ENCODE assay signal across 22 cellular contexts in the genomic region with DNA sequence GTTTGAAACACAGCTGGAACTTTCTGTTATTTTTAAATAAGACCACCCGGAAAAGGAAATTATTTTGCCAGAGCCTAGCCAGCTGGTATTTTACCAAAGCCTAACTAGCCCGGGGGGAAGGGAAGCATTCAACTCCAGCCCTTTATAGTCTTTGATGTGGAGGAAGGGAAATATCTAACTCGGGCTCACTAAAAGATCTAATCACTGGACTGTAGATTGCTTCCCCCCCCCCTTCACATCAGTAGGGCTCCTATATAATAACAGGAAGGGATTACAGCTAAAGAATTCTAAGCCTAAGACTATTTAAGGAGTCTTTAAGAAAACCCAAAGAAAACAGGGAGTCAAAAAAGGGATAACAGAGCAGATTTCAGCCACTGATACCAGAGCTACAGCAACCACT.
DNase-seq lines count a peak whose midpoint lies in the region; ATAC-seq and TF ChIP-seq lines count a peak whose summit lies in the region.
"Had no signal": no experiment of that assay in that cellular context is flagged by ENCODE, and none has a peak within 500 bp of the region (broad histone marks: within the 10 kb centered on the region; RNA-seq: fewer than 3 reads in every experiment).

No MANE protein-coding gene starts in this region.

- 78% methylated on average over 2 of the region's 3 CpGs for WGBS in HUES64
- 63% methylated on average over 1 of the region's 3 CpGs; no CpG with 5 or more reads in 1 of the 2 experiments for WGBS in mesodermal cell (ENCODE audit: insufficient coverage in 2 of 2), 2 experiments
- 1 to 8% (median 1%) methylated on average over 3 of the region's 3 CpGs for WGBS in ovary, 3 donors

- H3K27ac ChIP-seq in A673 (ENCODE audit: low read depth, low read length, poor library complexity, severe bottlenecking) (peak overlapping the region; percentile 97), HUES64 (ENCODE audit: low read depth, low read length) (peak overlapping the region; percentile 19; the same call in 1 of the 2 replicates), mesodermal cell (ENCODE audit: low read depth, low read length, severe bottlenecking) (peak overlapping the region; percentile 84), ovary (no peak overlapping the region)
- H3K27ac ChIP-seq: 22Rv1 had no signal

- CTCF ChIA-PET in A673 (lab: Charles Lee): interaction anchor here (0.6 kb wide), 1 partner anchor 397 kb away, joined by 4 read pairs; no protein-coding TSS in a partner anchor

- no peak for TF ChIP-seq POLR2A in ovary (IDR thresholded peaks at IDR 0.05)

- H3K9me3 ChIP-seq in A673 (ENCODE audit: low read depth, low read length, poor library complexity, severe bottlenecking) (peaks cover 14% of the 10 kb centered on the region), HUES64 (ENCODE audit: insufficient read depth, low read depth, low read length) (peaks cover 3% of the 10 kb centered on the region; the same call in 1 of the 2 replicates), mesodermal cell (ENCODE audit: control insufficient read depth, low read length) (no peaks in the 10 kb centered on the region), ovary (no peaks in the 10 kb centered on the region)
- H3K9me3 ChIP-seq: BE2C had no signal

- DNase-seq in A673 (ENCODE audit: low spot score) (peak; percentile 98), astrocyte of the hippocampus (ENCODE audit: low read depth, low spot score) (peak; percentile 4), H7 (no peak), Right ventricle myocardium superior (no peak), ovary (no peak)
- DNase-seq: BE2C; CD8-positive, alpha-beta memory T cell; GF-D8; GOT3; HFFc6; NCI-H1105 treated with DMSO at 0.1 percent for 48 hours; NCI-H1694 treated with DMSO at 0.1 percent for 48 hours; NCI-H2107; NCI-H2227 treated with DMSO at 0.1 percent for 48 hours; NCI-H526; NK-92 treated with Interleukin-12 subunit alpha and Interleukin-12 subunit beta, amount 100 ng/mL, for 24 hours; OCI-M1; RPMI8226 had no signal

- H3K27me3 ChIP-seq in A673 (replicated peaks; ENCODE audit: insufficient read depth, low read depth, low read length, poor library complexity): no peaks in the 10 kb centered on the region
- H3K27me3 ChIP-seq in HUES64 (ENCODE audit: insufficient read depth, low read length): no peaks in the 10 kb centered on the region
- no peaks in the 10 kb centered on the region for H3K27me3 ChIP-seq in H7 (ENCODE audit: control insufficient read depth, insufficient read depth, low read length)
- H3K27me3 ChIP-seq in ovary: no peaks in the 10 kb centered on the region
- H3K27me3 ChIP-seq: BE2C had no signal

- POLR2A ChIA-PET in A673 (lab: Charles Lee; ENCODE audit: low non-redundant PET): interaction anchor here (0.8 to 0.9 kb wide), 2 partner anchors 10 to 19 kb away, joined by 3 to 4 read pairs; no protein-coding TSS in a partner anchor

- intact Hi-C loops in A673 (cut with micrococcal nuclease; ENCODE audit: unreplicated experiment): no loop called here
- intact Hi-C loops in Right ventricle myocardium superior (cut with DNase I): no loop called here
- intact Hi-C loops in ovary (cut with DNase I): no loop called here

- peaks cover 8% of the 10 kb centered on the region for H3K36me3 ChIP-seq in A673 (ENCODE audit: insufficient read depth, low read length, poor library complexity, severe bottlenecking)
- no peaks in the 10 kb centered on the region for H3K36me3 ChIP-seq in HUES64 (ENCODE audit: insufficient read depth, low read length)
- no peaks in the 10 kb centered on the region for H3K36me3 ChIP-seq in mesodermal cell (ENCODE audit: control insufficient read depth, insufficient read depth, low read length)
- H3K36me3 ChIP-seq in H7 (replicated peaks; ENCODE audit: control insufficient read depth, insufficient read depth, low read length): no peaks in the 10 kb centered on the region
- H3K36me3 ChIP-seq in ovary: no peaks in the 10 kb centered on the region
- H3K36me3 ChIP-seq: BE2C had no signal

- H3K4me3 ChIP-seq in A673 (ENCODE audit: low read depth, low read length, poor library complexity, severe bottlenecking): no peak overlapping the region
- no peak overlapping the region for H3K4me3 ChIP-seq in HUES64 (ENCODE audit: low read length)
- H3K4me3 ChIP-seq in mesodermal cell (ENCODE audit: extremely low read depth, insufficient read depth, low read length, poor library complexity, severe bottlenecking): no peak overlapping the region
- H3K4me3 ChIP-seq in H7 (ENCODE audit: insufficient read depth, low read depth, low read length): no peak overlapping the region
- no peak overlapping the region for H3K4me3 ChIP-seq in ovary

- no peak overlapping the region for H3K9ac ChIP-seq in HUES64 (ENCODE audit: low read depth, low read length)

- TF ChIP-seq CTCF in A673 (conservative IDR thresholded peaks at IDR 0.05; ENCODE audit: low read depth, low read length): no peak
- TF ChIP-seq CTCF in ovary (IDR thresholded peaks at IDR 0.05): no peak

- ATAC-seq in Right ventricle myocardium superior (ENCODE audit: poor library complexity) (no peak), HG03196 (IDR thresholded peaks at IDR 0.05; ENCODE audit: unreplicated experiment) (no peak)

- H3K4me1 ChIP-seq in A673 (ENCODE audit: insufficient read depth, low read length, poor library complexity, severe bottlenecking): peaks cover 37% of the 10 kb centered on the region
- H3K4me1 ChIP-seq in HUES64 (ENCODE audit: insufficient read depth, low read length): peaks cover 13% of the 10 kb centered on the region; the same call in 1 of the 2 replicates
- H3K4me1 ChIP-seq in mesodermal cell (ENCODE audit: control insufficient read depth, insufficient read depth, low read length, poor library complexity, severe bottlenecking): no peaks in the 10 kb centered on the region
- no peaks in the 10 kb centered on the region for H3K4me1 ChIP-seq in ovary (ENCODE audit: insufficient read depth)

- no TSS peak for BruUV-seq in A673 (replicated peaks; lab: Mats Ljungman, UMichigan)

- TF ChIP-seq EP300 in ovary (IDR thresholded peaks at IDR 0.05): no peak

Comparison
In these comparisons a context has a peak if more than half of its experiments do, and no peak if none do; other contexts are left out.
1. DNase-seq: peak in A673 (single experiment) and astrocyte of the hippocampus (single experiment); none in H7 (single experiment), Right ventricle myocardium superior (single experiment) and ovary (0 of 5).
2. H3K27ac ChIP-seq: peak in A673 (single experiment), HUES64 (single experiment) and mesodermal cell (single experiment); none in ovary (0 of 2).